Comparison of ENCODE assay signal across 8 cellular contexts in genomic region chr7:128830231-128831177, GRCh38. TPM values are rescaled to one million over a fixed set of nuclear protein-coding genes. Genes with fewer than 3 reads are reported as not detected.
DNase-seq lines count a peak whose midpoint lies in the region; ATAC-seq and TF ChIP-seq lines count a peak whose summit lies in the region.

TSS of gene FLNC (plus strand) at chr7:128830406. CDS start at chr7:128830638, 232 bp downstream.

- intact Hi-C loops in PC-3 (cut with micrococcal nuclease) (no loop called here), right cardiac atrium (cut with DNase I) (no loop called here)

- H3K4me3 ChIP-seq in PC-3 (ENCODE audit: low read length) (peak within 1 kb of the TSS; percentile 84), right cardiac atrium (ENCODE audit: low read length) (peak within 1 kb of the TSS; percentile 33)

- TSS peak; percentile 77 for BruUV-seq in PC-3 (replicated peaks; lab: Mats Ljungman, UMichigan)

- 2% methylated on average over 109 of the region's 109 CpGs for WGBS in right cardiac atrium

- H3K4me1 ChIP-seq in PC-3 (ENCODE audit: insufficient read depth, low read length), result peaks cover 64% of the 10 kb centered on the region
- H3K4me1 ChIP-seq in right cardiac atrium (ENCODE audit: control insufficient read depth, insufficient read depth, low read length), result peaks cover 3% of the 10 kb centered on the region

- peaks cover 45% of the 10 kb centered on the region for H3K79me2 ChIP-seq in PC-3 (ENCODE audit: low read length)

- CTCF ChIA-PET in PC-3 (lab: Charles Lee), result no interaction called here

- H3K9ac ChIP-seq in PC-3 (ENCODE audit: low read length), result peak within 1 kb of the TSS; percentile 65

- H2AFZ ChIP-seq in PC-3 (ENCODE audit: low read length), result peak within 1 kb of the TSS; percentile 83

- ATAC-seq in PC-3 (peak; percentile 16), right cardiac atrium (peak; percentile 15 to 20), GM21367 (IDR thresholded peaks at IDR 0.05; ENCODE audit: unreplicated experiment) (no peak), HG03175 (IDR thresholded peaks at IDR 0.05; ENCODE audit: unreplicated experiment) (no peak), HG03025 (IDR thresholded peaks at IDR 0.05; ENCODE audit: low FRiP score, unreplicated experiment) (no peak)

- H4K20me1 ChIP-seq in PC-3 (ENCODE audit: low read length), result no peaks in the 10 kb centered on the region; the same call in 1 of the 2 replicates

- H3K36me3 ChIP-seq in PC-3 (ENCODE audit: low read depth, low read length), result 0 out of 2 replicates have a peak, but pooled peaks cover 4% of the 10 kb centered on the region

- H3K27ac ChIP-seq in PC-3 (ENCODE audit: low read length), result peak within 1 kb of the TSS; percentile 23
- peak within 1 kb of the TSS; percentile 30 for H3K27ac ChIP-seq in angular gyrus (ENCODE audit: low read depth, low read length)
- H3K27ac ChIP-seq in right cardiac atrium (ENCODE audit: low read length), result peak within 1 kb of the TSS; percentile 68

- no peaks in the 10 kb centered on the region for H3K9me2 ChIP-seq in PC-3 (replicated peaks; ENCODE audit: low read length)

- POLR2A ChIA-PET in PC-3 (lab: Charles Lee; ENCODE audit: unreplicated experiment), result no interaction called here

- DNase-seq in DMS53 treated with DMSO at 0.1 percent for 48 hours (lab: John Stamatoyannopoulos, UW; ENCODE audit: unreplicated experiment) (peak; percentile 30), PC-3 (peak; percentile 44), right cardiac atrium (peak; percentile 63 to 86 (median 85)), renal cortical epithelial cell (ENCODE audit: low read depth) (no peak)

- H3K27me3 ChIP-seq in PC-3 (ENCODE audit: low read length), result no peaks in the 10 kb centered on the region
- H3K27me3 ChIP-seq in right cardiac atrium (ENCODE audit: control insufficient read depth, insufficient read depth), result no peaks in the 10 kb centered on the region

- no peaks in the 10 kb centered on the region for H3K9me3 ChIP-seq in PC-3 (ENCODE audit: low read length)
- H3K9me3 ChIP-seq in right cardiac atrium (ENCODE audit: control insufficient read depth, low read length), result no peaks in the 10 kb centered on the region

- no peaks in the 10 kb centered on the region for H3F3A ChIP-seq in PC-3 (ENCODE audit: low read length, unreplicated experiment)

- no peak for TF ChIP-seq CTCF in PC-3 (conservative IDR thresholded peaks at IDR 0.05; ENCODE audit: low read depth, low read length)

- H3K4me2 ChIP-seq in PC-3 (ENCODE audit: low read length), result peak within 1 kb of the TSS; percentile 95

RNA-seq across cellular contexts. Expression of gene FLNC, which starts in this region (rescaled TPM):
- total RNA-seq in PC-3 (2014; rRNA removed), result 88.7 and 121 TPM in 2 replicates
- total RNA-seq in right cardiac atrium, result 100 to 1,000 TPM; 244 to 358 (median 285) TPM
- 216 TPM for polyA plus RNA-seq in right cardiac atrium
- 29.3 and 56.7 TPM in 2 replicates for total RNA-seq in renal cortical epithelial cell

Comparison
In these comparisons a context has a peak if more than half of its experiments do, and no peak if none do; other contexts are left out.
1. ATAC-seq: peak in PC-3 (single experiment) and right cardiac atrium (2 of 2); none in GM21367 (single experiment), HG03175 (single experiment) and HG03025 (single experiment).
2. Peak in every context shown above with its lines, with median percentiles within 50 percentile points of each other: H3K27ac ChIP-seq.